ENCODE assay signal across 22 cellular contexts in the genomic region with DNA sequence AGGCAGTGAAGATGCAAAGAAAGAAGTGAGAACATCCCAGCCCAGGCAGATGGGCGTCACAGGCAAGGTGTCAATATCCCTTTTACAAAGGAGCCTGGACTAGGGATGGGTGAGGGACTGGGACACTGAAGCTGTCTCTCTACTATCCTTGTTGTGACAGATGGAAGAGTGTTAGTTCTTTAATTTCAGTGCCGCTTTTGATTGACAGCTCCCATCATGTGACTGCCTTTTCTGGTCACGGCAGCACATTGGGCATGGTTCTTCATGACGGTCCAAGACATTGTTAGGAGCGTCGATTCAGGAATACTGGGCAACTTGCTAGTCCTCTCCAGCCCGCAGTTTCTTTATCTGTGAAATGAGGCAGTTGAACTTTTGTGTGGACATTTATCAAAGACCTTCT. TPM values are rescaled to one million over a fixed set of nuclear protein-coding genes. Genes with fewer than 3 reads are reported as not detected.
DNase-seq lines count a peak whose midpoint lies in the region; ATAC-seq, FAIRE-seq and TF ChIP-seq lines count a peak whose summit lies in the region.
"Had no signal": no experiment of that assay in that cellular context is flagged by ENCODE, and none has a peak within 500 bp of the region (broad histone marks: within the 10 kb centered on the region; RNA-seq: fewer than 3 reads in every experiment).

No MANE protein-coding gene starts in this region.

- H3K27me3 ChIP-seq in K562 (ENCODE audit: control insufficient read depth in 2 of 2, insufficient read depth in 2 of 2, low read length in 2 of 2) (peaks cover 0 to 12% of the 10 kb centered on the region in 2 experiments; a peak in 2 of 5 replicates), mesendoderm (ENCODE audit: insufficient read depth, low read length, poor library complexity) (no peaks in the 10 kb centered on the region)
- H3K27me3 ChIP-seq: BLaER1 treated with 17β-estradiol and CSF1 and Interleukin-3, amounts not matched to agents 10 nM and 100 nM had no signal

- no peaks in the 10 kb centered on the region for H3K36me3 ChIP-seq in K562 (ENCODE audit: control insufficient read depth, insufficient read depth, low read length)
- H3K36me3 ChIP-seq in mesendoderm (ENCODE audit: control insufficient read depth, insufficient read depth, low read length), result no peaks in the 10 kb centered on the region
- H3K36me3 ChIP-seq: BLaER1 treated with 17β-estradiol and CSF1 and Interleukin-3, amounts not matched to agents 10 nM and 100 nM had no signal

- CTCF ChIA-PET in HEK293T (lab: Yijun Ruan, JAX), result no interaction called here
- CTCF ChIA-PET in K562 (lab: Yijun Ruan, JAX; ENCODE audit: low intra/inter-chr PET ratio), result no interaction called here

- H2BK5ac ChIP-seq in mesendoderm (ENCODE audit: low read length), result no peak overlapping the region

- H3K79me2 ChIP-seq in K562 (ENCODE audit: control insufficient read depth, insufficient read depth, low read length), result no peaks in the 10 kb centered on the region
- H3K79me2 ChIP-seq in mesendoderm (ENCODE audit: control insufficient read depth, insufficient read depth, low read length), result no peaks in the 10 kb centered on the region

- H3K27ac ChIP-seq in K562 (ENCODE audit: extremely low read depth, low read depth, low read length) (no peak overlapping the region), mesendoderm (ENCODE audit: low read depth, low read length) (no peak overlapping the region)
- H3K27ac ChIP-seq: 22Rv1; A549; BLaER1 treated with 17β-estradiol and CSF1 and Interleukin-3, amounts not matched to agents 10 nM and 100 nM; C4-2B had no signal

- no peak overlapping the region for H3K56ac ChIP-seq in mesendoderm (ENCODE audit: low read length)

- H3K9me1 ChIP-seq in K562 (ENCODE audit: control insufficient read depth, insufficient read depth, low read length), result no peaks in the 10 kb centered on the region

- no peaks in the 10 kb centered on the region for H3K79me1 ChIP-seq in mesendoderm (ENCODE audit: low read length)

- H2BK15ac ChIP-seq in mesendoderm (replicated peaks; ENCODE audit: low read depth), result no peak overlapping the region

- no peak for TF ChIP-seq EP300 in K562 (IDR thresholded peaks at IDR 0.05; ENCODE audit: low read length)

- no peak overlapping the region for H2BK120ac ChIP-seq in mesendoderm (ENCODE audit: low read depth, low read length)

- H4K5ac ChIP-seq in mesendoderm (ENCODE audit: low read length), result no peak overlapping the region

- no TSS peak for BruUV-seq in K562 (replicated peaks; lab: Mats Ljungman, UMichigan)

- peak overlapping the region; percentile 24 for H3K23ac ChIP-seq in mesendoderm (ENCODE audit: low read length)

- no peak overlapping the region for H4K8ac ChIP-seq in mesendoderm (ENCODE audit: low read depth, low read length)

- no peak overlapping the region for H2AK5ac ChIP-seq in mesendoderm (ENCODE audit: low read length)

- no peak overlapping the region for H3K4me2 ChIP-seq in K562 (ENCODE audit: insufficient read depth, low read length)
- no peak overlapping the region for H3K4me2 ChIP-seq in mesendoderm (ENCODE audit: low read length)
- H3K4me2 ChIP-seq: A549; BLaER1 treated with 17β-estradiol and CSF1 and Interleukin-3, amounts not matched to agents 10 nM and 100 nM had no signal

- H2AFZ ChIP-seq in K562 (ENCODE audit: low read depth, low read length), result no peak overlapping the region

- H3K18ac ChIP-seq in mesendoderm (ENCODE audit: low read length), result no peak overlapping the region

- no peak for TF ChIP-seq RAD21 in K562 (CRISPR knock-in tag; conservative IDR thresholded peaks at IDR 0.05 in 1 of 2, IDR thresholded peaks at IDR 0.05 in 1 of 2)

- H3K4me1 ChIP-seq in K562 (replicated peaks in 1 of 2; ENCODE audit: control insufficient read depth in 2 of 2, insufficient read depth in 2 of 2, low read length in 2 of 2) (no peaks in the 10 kb centered on the region), mesendoderm (ENCODE audit: control insufficient read depth, low read depth, low read length) (no peaks in the 10 kb centered on the region)
- H3K4me1 ChIP-seq: A549, Caco-2 had no signal

- POLR2A ChIA-PET in HEK293T (lab: Yijun Ruan, JAX), result no interaction called here
- POLR2A ChIA-PET in K562 (lab: Yijun Ruan, JAX), result interaction anchor here (1.2 kb wide), 1 partner anchor 11 kb away, joined by 3 read pairs; no protein-coding TSS in a partner anchor

- DNase-seq in NCI-H82 (lab: John Stamatoyannopoulos, UW) (peak; percentile 17), NCI-H82 treated with DMSO at 0.1 percent for 48 hours (lab: John Stamatoyannopoulos, UW; ENCODE audit: unreplicated experiment) (no peak), HEK293T (ENCODE audit: extremely low spot score) (no peak), K562 (ENCODE audit: extremely low read depth in 1 of 4, low spot score in 3 of 4) (no peak), mesendoderm (no peak), NCI-H2171 treated with DMSO at 0.1 percent for 48 hours (lab: John Stamatoyannopoulos, UW) (no peak), SHP77 (lab: John Stamatoyannopoulos, UW) (no peak)
- DNase-seq: AML-193; Caco-2; Calu3; CD4-positive, alpha-beta T cell; CD8-positive, alpha-beta T cell; DMS79 treated with DMSO at 0.1 percent for 48 hours; GF-D8 had no signal

- no peak for TF ChIP-seq POLR2A in K562 (conservative IDR thresholded peaks at IDR 0.05)

- no peaks in the 10 kb centered on the region for H4K20me1 ChIP-seq in K562 (replicated peaks; ENCODE audit: control insufficient read depth, insufficient read depth, low read length)
- H4K20me1 ChIP-seq: BLaER1 treated with 17β-estradiol and CSF1 and Interleukin-3, amounts not matched to agents 10 nM and 100 nM had no signal

- in situ Hi-C loops in K562 (cut with MboI), result no loop called here

- no peak overlapping the region for H3K4me3 ChIP-seq in K562
- no peak overlapping the region for H3K4me3 ChIP-seq in mesendoderm (ENCODE audit: low read length)
- H3K4me3 ChIP-seq: A549; BLaER1 treated with 17β-estradiol and CSF1 and Interleukin-3, amounts not matched to agents 10 nM and 100 nM had no signal

- 0% methylated on average over 7 of the region's 7 CpGs for WGBS in K562 (ENCODE audit: insufficient coverage, low coverage, missing lambda C conversion rate)
- no CpG with 5 or more reads among the region's 7 CpGs for WGBS in mesendoderm (ENCODE audit: extremely low coverage, insufficient coverage, low lambda C conversion rate)

- intact Hi-C loops in K562 (cut with micrococcal nuclease), result no loop called here

- ATAC-seq in K562, result no peak
- ATAC-seq: A549; CD8-positive, alpha-beta T cell had no signal

- no peaks in the 10 kb centered on the region for H3K9me3 ChIP-seq in K562 (replicated peaks; ENCODE audit: control insufficient read depth, insufficient read depth, low read depth, low read length)
- H3K9me3 ChIP-seq: A549; BLaER1 treated with 17β-estradiol and CSF1 and Interleukin-3, amounts not matched to agents 10 nM and 100 nM; Caco-2 had no signal

- H3K4ac ChIP-seq in mesendoderm (ENCODE audit: low read depth, low read length), result no peak overlapping the region

- no peak for FAIRE-seq in K562 (lab: Jason Lieb, UNC)
- FAIRE-seq: A549, D721Med, G401.6, GM12891, GM18507 had no signal

- H3K9ac ChIP-seq in K562 (ENCODE audit: insufficient read depth in 1 of 2, low read depth in 2 of 2, low read length in 2 of 2) (no peak overlapping the region), mesendoderm (ENCODE audit: low read length) (no peak overlapping the region)
- H3K9ac ChIP-seq: BLaER1 treated with 17β-estradiol and CSF1 and Interleukin-3, amounts not matched to agents 10 nM and 100 nM had no signal

- TF ChIP-seq CTCF in K562 (IDR thresholded peaks at IDR 0.05 in 2 of 3, conservative IDR thresholded peaks at IDR 0.05 in 1 of 3; ENCODE audit: insufficient read depth in 2 of 3, low read depth in 1 of 3, low read length in 3 of 3), result no peak

TF ChIP-seq in HEK293T, 16 proteins besides CTCF, POLR2A, EP300 and RAD21 (continues in another document):
- TF ChIP-seq, protein P1, sequence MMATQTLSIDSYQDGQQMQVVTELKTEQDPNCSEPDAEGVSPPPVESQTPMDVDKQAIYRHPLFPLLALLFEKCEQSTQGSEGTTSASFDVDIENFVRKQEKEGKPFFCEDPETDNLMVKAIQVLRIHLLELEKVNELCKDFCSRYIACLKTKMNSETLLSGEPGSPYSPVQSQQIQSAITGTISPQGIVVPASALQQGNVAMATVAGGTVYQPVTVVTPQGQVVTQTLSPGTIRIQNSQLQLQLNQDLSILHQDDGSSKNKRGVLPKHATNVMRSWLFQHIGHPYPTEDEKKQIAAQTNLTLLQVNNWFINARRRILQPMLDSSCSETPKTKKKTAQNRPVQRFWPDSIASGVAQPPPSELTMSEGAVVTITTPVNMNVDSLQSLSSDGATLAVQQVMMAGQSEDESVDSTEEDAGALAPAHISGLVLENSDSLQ (IDR thresholded peaks at IDR 0.05), result peak; percentile 78
- TF ChIP-seq SP1 (IDR thresholded peaks at IDR 0.05), result no peak

TF ChIP-seq in K562, 482 proteins besides CTCF, POLR2A, EP300 and RAD21 (continues in another document):
- TF ChIP-seq, protein P1 (IDR thresholded peaks at IDR 0.05), result peak; percentile 81

RNA-seq across cellular contexts. Expression of a gene that starts 42.4 kb away (rescaled TPM):
- total RNA-seq in K562 (2011; cell fraction: chromatin; rRNA removed; ENCODE audit: low replicate concordance), result not detected in 2 replicates
- total RNA-seq in K562 (2011; cell fraction: nucleolus; rRNA removed), result not detected in 2 replicates
- not detected in 2 replicates for total RNA-seq in K562 (2011; cell fraction: nucleoplasm; rRNA removed)
- total RNA-seq in K562 (2014; rRNA removed) (not detected in 2 replicates), K562 (2014; rRNA removed; fragmentation: Illumina TruSeq; extraction: Trizol) (not detected in 2 replicates), K562 (2015; rRNA removed; fragmentation: Illumina TruSeq; extraction: Trizol) (not detected in 2 replicates), K562 (2021) (0.09 TPM in 2 replicates)
- polyA plus RNA-seq in K562 (2011; rRNA removed) (0.01 TPM in 1 of 2 replicates, not detected in the other), K562 (2014; fragmentation: Illumina TruSeq; extraction: Trizol) (0.01 TPM in 1 of 2 replicates, not detected in the other), K562 (2014; fragmentation: Nextera tagmentation; extraction: Ambion mirVana) (not detected), K562 (2014; rRNA removed) (not detected in 2 replicates)
- not detected in 2 replicates for polyA plus RNA-seq in K562 (2011; cell fraction: cytosol; rRNA removed)
- not detected in 2 replicates for polyA plus RNA-seq in K562 (2011; cell fraction: nucleus; rRNA removed)
- polyA plus RNA-seq in K562 (2012), result 0.03 TPM in 2 replicates
- polyA minus RNA-seq in K562 (2011; rRNA and poly(A)+ RNA removed), result not detected in 2 replicates
- polyA minus RNA-seq in K562 (2011; cell fraction: cytosol; rRNA and poly(A)+ RNA removed), result not detected in 2 replicates
- not detected in 2 replicates for polyA minus RNA-seq in K562 (2011; cell fraction: nucleus; rRNA and poly(A)+ RNA removed)
- polyA plus RNA-seq in mesendoderm (2013, experiment 1 of 2), result 42.1 TPM
- polyA plus RNA-seq in mesendoderm (2013, experiment 2 of 2), result 44.9 TPM
